Comparison of ENCODE assay signal across 34 cellular contexts in genomic region chr3:186875708-186876107, GRCh38. TPM values are rescaled to one million over a fixed set of nuclear protein-coding genes. Genes with fewer than 3 reads are reported as not detected.
"Had no signal": no experiment of that assay in that cellular context is flagged by ENCODE, and none has a peak within 500 bp of the region (broad histone marks: within the 10 kb centered on the region; RNA-seq: fewer than 3 reads in every experiment).

No MANE protein-coding gene starts in this region.

- H3K27ac Mint-ChIP-seq: activated CD4-positive, alpha-beta memory T cell treated with anti-CD3 and anti-CD28 coated beads for 36 hours; activated naive CD4-positive, alpha-beta T cell treated with anti-CD3 and anti-CD28 coated beads, Interleukin-2, amount 10 ng/mL, durations not matched to agents 7 days and 5 days; activated naive CD4-positive, alpha-beta T cell treated with anti-CD3 and anti-CD28 coated beads, Interleukin-2, amount 50 U/mL, for 24 hours; activated naive CD8-positive, alpha-beta T cell; activated naive CD8-positive, alpha-beta T cell treated with anti-CD3 and anti-CD28 coated beads, Interleukin-2, amount 10 ng/mL, durations not matched to agents 7 days and 5 days; activated naive CD8-positive, alpha-beta T cell treated with anti-CD3 and anti-CD28 coated beads, Interleukin-2, amount 50 U/mL, for 24 hours; activated T-cell treated with anti-CD3 and anti-CD28 coated beads, Interleukin-2, amount 50 U/mL, for 72 hours; activated T-helper 1 cell treated with anti-CD3 and anti-CD28 coated beads, Interleukin-12 subunit alpha, Interleukin-12 subunit beta, Interleukin-2, Interleukin-4 antibody, amounts not matched to agents 30 ng/mL and 10 ng/mL and 1 ng/mL, durations not matched to agents 14 hours and 24 hours and 36 hours; activated T-helper 2 cell treated with anti-CD3 and anti-CD28 coated beads, Interferon-gamma antibody, Interleukin-2, Interleukin-4, amounts not matched to agents 10 μg/mL and 5 μg/mL and 100 μg/mL, durations not matched to agents 14 hours and 24 hours and 36 hours; brain; T-helper 1 cell treated with Interleukin-12 subunit alpha and Interleukin-12 subunit beta and Interleukin-4 antibody, amounts not matched to agents 30 μg/mL and 1 μg/mL, for 36 hours; T-helper 2 cell treated with Interferon-gamma antibody and Interleukin-4, amounts not matched to agents 5 μg/mL and 100 μg/mL, for 36 hours; WTC11 had no signal

- H3K4me1 Mint-ChIP-seq: brain, WTC11 had no signal

- H3K9me3 Mint-ChIP-seq: activated naive CD4-positive, alpha-beta T cell treated with anti-CD3 and anti-CD28 coated beads, Interleukin-2, amount 50 U/mL, for 24 hours; activated T-cell treated with anti-CD3 and anti-CD28 coated beads, Interleukin-2, amount 50 U/mL, for 4 hours; activated T-cell treated with anti-CD3 and anti-CD28 coated beads, Interleukin-2, amount 50 U/mL, for 72 hours had no signal

- ATAC-seq: activated naive CD8-positive, alpha-beta T cell treated with anti-CD3 and anti-CD28 coated beads, Interleukin-2, amount 50 U/mL, for 24 hours; activated T-cell treated with anti-CD3 and anti-CD28 coated beads, Interleukin-2, amount 50 U/mL, for 4 hours; activated T-cell treated with anti-CD3 and anti-CD28 coated beads, Interleukin-2, amount 50 U/mL, for 72 hours; WTC11 had no signal

- H3K27ac ChIP-seq: ascending aorta, breast epithelium had no signal

- DNase-seq: activated CD4-positive, alpha-beta memory T cell treated with anti-CD3 and anti-CD28 coated beads for 36 hours; activated CD4-positive, alpha-beta T cell treated with anti-CD3 and anti-CD28 coated beads for 4 hours; activated CD4-positive, alpha-beta T cell treated with anti-CD3 and anti-CD28 coated beads, Interleukin-2, amount 50 U/mL, for 1 hour; activated CD4-positive, alpha-beta T cell treated with anti-CD3 and anti-CD28 coated beads, Interleukin-2, amount 50 U/mL, for 4 hours; activated CD4-positive, CD25-positive, alpha-beta regulatory T cell treated with anti-CD3 and anti-CD28 coated beads, Interleukin-2, amount 50 U/mL, for 72 hours; activated CD8-positive, alpha-beta memory T cell treated with anti-CD3 and anti-CD28 coated beads, Interleukin-2, amount 50 U/mL, for 4 hours; activated effector memory CD4-positive, alpha-beta T cell treated with Interleukin-2 at 50 U/mL for 16 hours; activated gamma-delta T cell; activated naive CD4-positive, alpha-beta T cell treated with anti-CD3 and anti-CD28 coated beads, Interleukin-2, amount 10 ng/mL, durations not matched to agents 7 days and 5 days; activated naive CD4-positive, alpha-beta T cell treated with Interleukin-2 at 50 U/mL for 16 hours; activated naive CD8-positive, alpha-beta T cell treated with anti-CD3 and anti-CD28 coated beads, Interleukin-2, amount 10 ng/mL, durations not matched to agents 7 days and 5 days; activated naive CD8-positive, alpha-beta T cell treated with anti-CD3 and anti-CD28 coated beads, Interleukin-2, amount 50 U/mL, for 24 hours; activated T-cell treated with anti-CD3 and anti-CD28 coated beads for 4 hours; activated T-cell treated with anti-CD3 and anti-CD28 coated beads, Interleukin-2, amount 50 U/mL, for 1 hour; activated T-cell treated with anti-CD3 and anti-CD28 coated beads, Interleukin-2, amount 50 U/mL, for 4 hours; activated T-cell treated with anti-CD3 and anti-CD28 coated beads, Interleukin-2, amount 50 U/mL, for 72 hours; amygdala; anterior cingulate cortex; central memory CD4-positive, alpha-beta T cell; SW 1271; T-helper 1 cell; T-helper 9 cell; WERI-Rb-1 had no signal

- H3K27me3 ChIP-seq: ascending aorta, breast epithelium had no signal

- H3K36me3 ChIP-seq: ascending aorta, breast epithelium, WERI-Rb-1 had no signal

- H3K4me3 ChIP-seq: ascending aorta, breast epithelium had no signal

- H3K36me3 Mint-ChIP-seq: activated CD4-positive, alpha-beta memory T cell treated with anti-CD3 and anti-CD28 coated beads for 36 hours; activated naive CD4-positive, alpha-beta T cell treated with anti-CD3 and anti-CD28 coated beads, Interleukin-2, amount 50 U/mL, for 24 hours; brain had no signal

- H3K4me3 Mint-ChIP-seq: activated CD4-positive, alpha-beta memory T cell treated with anti-CD3 and anti-CD28 coated beads for 36 hours; activated naive CD4-positive, alpha-beta T cell treated with anti-CD3 and anti-CD28 coated beads, Interleukin-2, amount 10 ng/mL, durations not matched to agents 7 days and 5 days; activated naive CD4-positive, alpha-beta T cell treated with anti-CD3 and anti-CD28 coated beads, Interleukin-2, amount 50 U/mL, for 24 hours; activated naive CD8-positive, alpha-beta T cell; activated naive CD8-positive, alpha-beta T cell treated with anti-CD3 and anti-CD28 coated beads, Interleukin-2, amount 10 ng/mL, durations not matched to agents 7 days and 5 days; activated naive CD8-positive, alpha-beta T cell treated with anti-CD3 and anti-CD28 coated beads, Interleukin-2, amount 50 U/mL, for 24 hours; activated T-cell treated with anti-CD3 and anti-CD28 coated beads, Interleukin-2, amount 50 U/mL, for 4 hours; activated T-cell treated with anti-CD3 and anti-CD28 coated beads, Interleukin-2, amount 50 U/mL, for 72 hours; activated T-helper 1 cell treated with anti-CD3 and anti-CD28 coated beads, Interleukin-12 subunit alpha, Interleukin-12 subunit beta, Interleukin-2, Interleukin-4 antibody, amounts not matched to agents 30 ng/mL and 10 ng/mL and 1 ng/mL, durations not matched to agents 14 hours and 24 hours and 36 hours; brain; T-helper 1 cell treated with Interleukin-12 subunit alpha and Interleukin-12 subunit beta and Interleukin-4 antibody, amounts not matched to agents 30 μg/mL and 1 μg/mL, for 36 hours; T-helper 2 cell treated with Interferon-gamma antibody and Interleukin-4, amounts not matched to agents 5 μg/mL and 100 μg/mL, for 36 hours; WTC11 had no signal

- H3K27me3 Mint-ChIP-seq: activated CD4-positive, alpha-beta memory T cell treated with anti-CD3 and anti-CD28 coated beads for 36 hours; activated naive CD4-positive, alpha-beta T cell treated with anti-CD3 and anti-CD28 coated beads, Interleukin-2, amount 10 ng/mL, durations not matched to agents 7 days and 5 days; activated naive CD4-positive, alpha-beta T cell treated with anti-CD3 and anti-CD28 coated beads, Interleukin-2, amount 50 U/mL, for 24 hours; activated naive CD8-positive, alpha-beta T cell; activated naive CD8-positive, alpha-beta T cell treated with anti-CD3 and anti-CD28 coated beads, Interleukin-2, amount 10 ng/mL, durations not matched to agents 7 days and 5 days; activated naive CD8-positive, alpha-beta T cell treated with anti-CD3 and anti-CD28 coated beads, Interleukin-2, amount 50 U/mL, for 24 hours had no signal

RNA-seq across cellular contexts. Expression of gene ADIPOQ, which starts 33.2 kb away (rescaled TPM):
- total RNA-seq: activated CD4-positive, alpha-beta memory T cell treated with anti-CD3 and anti-CD28 coated beads for 36 hours; activated CD8-positive, alpha-beta memory T cell treated with anti-CD3 and anti-CD28 coated beads for 36 hours; activated naive CD8-positive, alpha-beta T cell treated with anti-CD3 and anti-CD28 coated beads, Interleukin-2, amount 10 ng/mL, durations not matched to agents 7 days and 5 days; activated T-cell treated with anti-CD3 and anti-CD28 coated beads, Interleukin-2, amount 50 U/mL, for 4 hours; activated T-helper 1 cell treated with anti-CD3 and anti-CD28 coated beads, Interleukin-12 subunit alpha, Interleukin-12 subunit beta, Interleukin-2, Interleukin-4 antibody, amounts not matched to agents 30 ng/mL and 10 ng/mL and 1 ng/mL, durations not matched to agents 14 hours and 24 hours and 36 hours; activated T-helper 2 cell treated with anti-CD3 and anti-CD28 coated beads, Interferon-gamma antibody, Interleukin-2, Interleukin-4, amounts not matched to agents 10 μg/mL and 5 μg/mL and 100 μg/mL, durations not matched to agents 14 hours and 24 hours and 36 hours; WTC11 had no signal
